Comparison of ENCODE assay signal across 10 cellular contexts in the genomic region with DNA sequence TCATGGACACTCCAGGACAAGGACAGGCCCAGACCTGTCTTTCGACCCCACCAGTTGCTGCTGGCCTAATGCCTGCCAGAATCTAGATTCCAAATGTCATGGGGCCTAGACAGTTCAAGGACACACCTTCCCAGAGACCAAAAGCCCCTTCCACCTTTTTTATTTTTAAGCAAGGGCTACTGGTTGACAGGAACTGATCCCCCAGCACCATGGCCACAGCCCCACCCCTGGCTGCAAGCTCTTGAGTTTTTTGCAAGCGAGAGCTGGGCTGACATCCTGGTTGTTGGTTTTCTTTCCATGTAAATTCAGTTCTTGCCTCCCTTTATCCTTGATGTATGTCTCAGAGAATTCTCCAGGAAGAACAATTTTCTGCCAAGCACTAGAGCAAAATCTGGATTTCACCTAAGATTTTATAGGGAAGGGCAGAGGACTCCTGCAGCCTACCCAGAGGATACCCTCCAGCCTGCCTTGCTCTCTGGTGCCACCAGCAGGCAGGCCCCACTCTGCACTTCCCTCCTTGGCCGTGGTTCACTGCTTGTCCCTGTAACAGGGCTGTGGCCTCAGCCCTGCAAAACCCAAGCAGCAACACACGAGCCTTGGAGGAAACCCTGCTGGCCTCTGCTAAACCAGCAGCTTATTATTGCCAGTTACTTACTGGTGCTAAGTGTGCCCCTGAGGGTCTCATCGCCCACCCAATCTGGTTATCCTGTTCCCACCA.
DNase-seq lines count a peak whose midpoint lies in the region; ATAC-seq, FAIRE-seq and TF ChIP-seq lines count a peak whose summit lies in the region.
"Had no signal": no experiment of that assay in that cellular context is flagged by ENCODE, and none has a peak within 500 bp of the region (broad histone marks: within the 10 kb centered on the region; RNA-seq: fewer than 3 reads in every experiment).

No MANE protein-coding gene starts in this region.

- H3K27me3 ChIP-seq in WERI-Rb-1 (ENCODE audit: insufficient read depth, low read depth, severe bottlenecking) = peaks cover 86% of the 10 kb centered on the region
- H3K27me3 ChIP-seq in cardiac muscle cell = no peaks in the 10 kb centered on the region
- no peaks in the 10 kb centered on the region for H3K27me3 ChIP-seq in small intestine (ENCODE audit: control insufficient read depth in 2 of 2, insufficient read depth in 2 of 2, low read length in 2 of 2)
- no peaks in the 10 kb centered on the region for H3K27me3 ChIP-seq in effector memory CD4-positive, alpha-beta T cell (replicated peaks; ENCODE audit: control insufficient read depth, insufficient read depth, low read length, poor library complexity, severe bottlenecking)

- H3K4me3 ChIP-seq in GM12875 (ENCODE audit: low read depth, low read length) (no peak overlapping the region), WERI-Rb-1 (ENCODE audit: low read depth, low read length) (no peak overlapping the region), cardiac muscle cell (no peak overlapping the region), small intestine (ENCODE audit: low read depth in 1 of 2, low read length in 2 of 2) (no peak overlapping the region)
- no peak overlapping the region for H3K4me3 ChIP-seq in effector memory CD4-positive, alpha-beta T cell (ENCODE audit: insufficient read depth, low read depth, low read length, poor library complexity, severe bottlenecking)
- H3K4me3 ChIP-seq: skin epidermis had no signal

- H3K9me3 Mint-ChIP-seq in activated T-helper 17 cell treated with anti-CD3 and anti-CD28 coated beads, Interleukin-2, amount 50 U/mL, for 72 hours = no peaks in the 10 kb centered on the region
- H3K9me3 Mint-ChIP-seq: activated naive CD4-positive, alpha-beta T cell treated with anti-CD3 and anti-CD28 coated beads, Interleukin-2, amount 50 U/mL, for 24 hours had no signal

- H3K27ac Mint-ChIP-seq in activated T-helper 17 cell treated with anti-CD3 and anti-CD28 coated beads, Interleukin-2, amount 50 U/mL, for 72 hours = no peak overlapping the region
- H3K27ac Mint-ChIP-seq: activated naive CD4-positive, alpha-beta T cell treated with anti-CD3 and anti-CD28 coated beads, Interleukin-2, amount 50 U/mL, for 24 hours had no signal

- H3K27ac ChIP-seq in WERI-Rb-1 (no peak overlapping the region), cardiac muscle cell (no peak overlapping the region), small intestine (ENCODE audit: low read depth in 1 of 2, low read length in 1 of 2) (no peak overlapping the region)
- no peak overlapping the region for H3K27ac ChIP-seq in effector memory CD4-positive, alpha-beta T cell (ENCODE audit: insufficient read depth, low read length, poor library complexity, severe bottlenecking)
- H3K27ac ChIP-seq: skin epidermis had no signal

- TF ChIP-seq CTCF in GM12875 (IDR thresholded peaks at IDR 0.05; ENCODE audit: borderline replicate concordance, insufficient read depth, low read depth, low read length) = peak; percentile 62
- TF ChIP-seq CTCF in WERI-Rb-1 (IDR thresholded peaks at IDR 0.05; ENCODE audit: low read depth, low read length) = peak; percentile 68
- peak; percentile 96 for TF ChIP-seq CTCF in cardiac muscle cell (IDR thresholded peaks at IDR 0.05; ENCODE audit: low read depth, low read length)

- H3K36me3 ChIP-seq in WERI-Rb-1 = no peaks in the 10 kb centered on the region
- no peaks in the 10 kb centered on the region for H3K36me3 ChIP-seq in cardiac muscle cell
- no peaks in the 10 kb centered on the region for H3K36me3 ChIP-seq in small intestine (ENCODE audit: control insufficient read depth in 2 of 2, insufficient read depth in 2 of 2, low read length in 2 of 2)
- no peaks in the 10 kb centered on the region for H3K36me3 ChIP-seq in effector memory CD4-positive, alpha-beta T cell (ENCODE audit: control insufficient read depth, insufficient read depth, low read length)

- FAIRE-seq in small intestine (lab: Jason Lieb, UNC) = no peak

- 60 to 68% (median 65%) methylated on average over 5 of the region's 5 CpGs for WGBS in small intestine, 3 donors

- DNase-seq in A172 (ENCODE audit: low spot score) = peak; percentile 18
- DNase-seq in WERI-Rb-1 = no peak
- peak in 1 of 2 donors; percentile 79 for DNase-seq in cardiac muscle cell (ENCODE audit: low read depth in 1 of 2, low spot score in 1 of 2)
- peak; percentile 15 for DNase-seq in small intestine
- DNase-seq in effector memory CD4-positive, alpha-beta T cell = no peak

- no peak for ATAC-seq in activated T-helper 17 cell treated with anti-CD3 and anti-CD28 coated beads, Interleukin-2, amount 50 U/mL, for 72 hours (replicated peaks)
- ATAC-seq in HG03565 (IDR thresholded peaks at IDR 0.05; ENCODE audit: unreplicated experiment) = no peak

- no peaks in the 10 kb centered on the region for H3K9me3 ChIP-seq in WERI-Rb-1 (ENCODE audit: severe bottlenecking)
- H3K9me3 ChIP-seq in cardiac muscle cell (ENCODE audit: low read depth) = no peaks in the 10 kb centered on the region
- no peaks in the 10 kb centered on the region for H3K9me3 ChIP-seq in small intestine (ENCODE audit: control insufficient read depth, low read depth)
- no peaks in the 10 kb centered on the region for H3K9me3 ChIP-seq in effector memory CD4-positive, alpha-beta T cell (ENCODE audit: control insufficient read depth, low read length)

- peaks cover 7% of the 10 kb centered on the region for H3K27me3 Mint-ChIP-seq in activated T-helper 17 cell treated with anti-CD3 and anti-CD28 coated beads, Interleukin-2, amount 50 U/mL, for 72 hours

- H3K36me3 Mint-ChIP-seq in activated T-helper 17 cell treated with anti-CD3 and anti-CD28 coated beads, Interleukin-2, amount 50 U/mL, for 72 hours (ENCODE audit: low read depth) = no peaks in the 10 kb centered on the region
- H3K36me3 Mint-ChIP-seq: activated naive CD4-positive, alpha-beta T cell treated with anti-CD3 and anti-CD28 coated beads, Interleukin-2, amount 50 U/mL, for 24 hours had no signal

- peaks cover 13% of the 10 kb centered on the region for H3K4me1 Mint-ChIP-seq in activated T-helper 17 cell treated with anti-CD3 and anti-CD28 coated beads, Interleukin-2, amount 50 U/mL, for 72 hours

- no peak overlapping the region for H3K4me3 Mint-ChIP-seq in activated T-helper 17 cell treated with anti-CD3 and anti-CD28 coated beads, Interleukin-2, amount 50 U/mL, for 72 hours
- H3K4me3 Mint-ChIP-seq: activated naive CD4-positive, alpha-beta T cell treated with anti-CD3 and anti-CD28 coated beads, Interleukin-2, amount 50 U/mL, for 24 hours had no signal

- H3K4me1 ChIP-seq in cardiac muscle cell (ENCODE audit: low read depth) (no peaks in the 10 kb centered on the region), small intestine (ENCODE audit: control insufficient read depth in 2 of 2, insufficient read depth in 1 of 2, low read depth in 1 of 2, low read length in 1 of 2) (no peaks in the 10 kb centered on the region)
- H3K4me1 ChIP-seq in effector memory CD4-positive, alpha-beta T cell (ENCODE audit: control insufficient read depth, insufficient read depth, low read length, poor library complexity, severe bottlenecking) = no peaks in the 10 kb centered on the region

Comparison
In these comparisons a context has a peak if more than half of its experiments do, and no peak if none do; other contexts are left out.
1. DNase-seq: peak in A172 (single experiment) and small intestine (single experiment); none in WERI-Rb-1 (single experiment) and effector memory CD4-positive, alpha-beta T cell (0 of 3).
2. Peak in every context shown above with its lines, with median percentiles within 50 percentile points of each other: CTCF ChIP-seq.